In genomic region chr1:83512371-83513004, GRCh38 we compare ENCODE assay signal across 22 cellular contexts.
DNase-seq lines count a peak whose midpoint lies in the region; ATAC-seq, FAIRE-seq and TF ChIP-seq lines count a peak whose summit lies in the region.
"Had no signal": no experiment of that assay in that cellular context is flagged by ENCODE, and none has a peak within 500 bp of the region (broad histone marks: within the 10 kb centered on the region; RNA-seq: fewer than 3 reads in every experiment).

No MANE protein-coding gene starts in this region.

- no peaks in the 10 kb centered on the region for H3K79me2 ChIP-seq in neural cell (replicated peaks; ENCODE audit: insufficient read depth, low read length)

- no peak for TF ChIP-seq RAD21 in neural cell (conservative IDR thresholded peaks at IDR 0.05)

- H3K9me3 ChIP-seq in neural cell (ENCODE audit: low read length): no peaks in the 10 kb centered on the region

- ATAC-seq in GM21529 (IDR thresholded peaks at IDR 0.05; ENCODE audit: unreplicated experiment): no peak

- TF ChIP-seq CTCF in neural cell (IDR thresholded peaks at IDR 0.05; ENCODE audit: poor library complexity, severe bottlenecking): no peak

- H3K9me2 ChIP-seq in neural cell (ENCODE audit: insufficient read depth, low read length): no peaks in the 10 kb centered on the region

- no peak overlapping the region for H2AFZ ChIP-seq in neural cell (ENCODE audit: low read depth, low read length)
- H2AFZ ChIP-seq: GM23248 had no signal

- H3K4me3 ChIP-seq in neural cell (ENCODE audit: low read length): no peak overlapping the region
- H3K4me3 ChIP-seq: GM23248, lung had no signal

- DNase-seq in DMS53 (lab: John Stamatoyannopoulos, UW) (peak; percentile 21), DMS53 treated with DMSO at 0.1 percent for 48 hours (lab: John Stamatoyannopoulos, UW; ENCODE audit: unreplicated experiment) (no peak), NCI-H1105 (lab: John Stamatoyannopoulos, UW) (peak; percentile 90), NCI-H748 (lab: John Stamatoyannopoulos, UW; ENCODE audit: unreplicated experiment) (peak; percentile 96), NCI-H524 (lab: John Stamatoyannopoulos, UW) (no peak), GM19239 (ENCODE audit: insufficient read length, low spot score) (no peak)
- DNase-seq: activated B cell treated with CpG ODN at 0.5 μM for 24 hours; activated CD4-positive, alpha-beta memory T cell treated with anti-CD3 and anti-CD28 coated beads for 36 hours; amniotic stem cell; cortex of kidney; GM23248; immature natural killer cell; Kasumi-1; NCI-H1048; occipital lobe; retina; T-helper 9 cell had no signal

- no peak overlapping the region for H3K4me2 ChIP-seq in neural cell (ENCODE audit: low read length)

- H3K27me3 ChIP-seq in neural cell (ENCODE audit: insufficient read depth, low read depth, low read length): no peaks in the 10 kb centered on the region

- no peaks in the 10 kb centered on the region for H3F3A ChIP-seq in neural cell (ENCODE audit: insufficient read depth, low read length, poor library complexity, severe bottlenecking)

- no peak overlapping the region for H3K27ac ChIP-seq in neural cell (ENCODE audit: low read length)
- H3K27ac ChIP-seq: 22Rv1, GM23248 had no signal

- no peak for TF ChIP-seq EP300 in neural cell (conservative IDR thresholded peaks at IDR 0.05; ENCODE audit: poor library complexity, severe bottlenecking)

- no peak overlapping the region for H3K9ac ChIP-seq in neural cell (ENCODE audit: low read length)
- H3K9ac ChIP-seq: GM23248 had no signal

- H3K36me3 ChIP-seq in neural cell (ENCODE audit: insufficient read depth, low read length): no peaks in the 10 kb centered on the region

- H4K20me1 ChIP-seq in neural cell (ENCODE audit: insufficient read depth): no peaks in the 10 kb centered on the region

- FAIRE-seq in GM19239 (lab: Jason Lieb, UNC): no peak
- FAIRE-seq: bronchial epithelial cell had no signal

TF ChIP-seq in neural cell, 6 proteins besides CTCF, POLR2A, EP300 and RAD21:
- TF ChIP-seq REST (IDR thresholded peaks at IDR 0.05; ENCODE audit: borderline replicate concordance) (peak; percentile 19), MXI1 (conservative IDR thresholded peaks at IDR 0.05; ENCODE audit: poor library complexity, severe bottlenecking) (no peak), EZH2 (IDR thresholded peaks at IDR 0.05; ENCODE audit: borderline replicate concordance, insufficient read depth, low read length, poor library complexity, severe bottlenecking) (no peak)

Comparison
In these comparisons a context has a peak if more than half of its experiments do, and no peak if none do; other contexts are left out.
1. DNase-seq: peak in DMS53 (single experiment), NCI-H1105 (single experiment) and NCI-H748 (single experiment); none in DMS53 treated with DMSO at 0.1 percent for 48 hours (single experiment), NCI-H524 (0 of 2) and GM19239 (single experiment).